8 cellular contexts compared by ENCODE assay signal in genomic region chr16:88224126-88224898, GRCh38.
A peak's percentile ranks its signal among the peaks of the same experiment; 100 is the strongest.
DNase-seq lines count a peak whose midpoint lies in the region; ATAC-seq and TF ChIP-seq lines count a peak whose summit lies in the region.
"Not testable (repeated sequence)": the region's sequence is repeated elsewhere in the genome, so short reads cannot be mapped to it uniquely, and the experiment has no call there.

No MANE protein-coding gene starts in this region.

- H3K9me3 ChIP-seq in WERI-Rb-1 (ENCODE audit: severe bottlenecking); right cardiac atrium (ENCODE audit: control insufficient read depth, low read length); testis: not testable (repeated sequence)

- ATAC-seq in GM23338 (peak; percentile 38), right cardiac atrium (peak; percentile 55 to 75), left colon (peak; percentile 45)

- H3K9me3 Mint-ChIP-seq in GM23338, mesothelial cell of epicardium, neural crest cell: not testable (repeated sequence)

- H3K27ac Mint-ChIP-seq in GM23338 = not testable (repeated sequence)
- peak overlapping the region; percentile 66 for H3K27ac Mint-ChIP-seq in mesothelial cell of epicardium
- peak overlapping the region; percentile 50 for H3K27ac Mint-ChIP-seq in neural crest cell (ENCODE audit: unreplicated experiment)

- intact Hi-C loops in right cardiac atrium (cut with DNase I); left colon (cut with DNase I, micrococcal nuclease); testis (cut with DNase I; ENCODE audit: low total_unique reads): not testable (repeated sequence)

- TF ChIP-seq CTCF in GM23338 (conservative IDR thresholded peaks at IDR 0.05; ENCODE audit: low read depth in 2 of 2); WERI-Rb-1 (IDR thresholded peaks at IDR 0.05; ENCODE audit: low read depth, low read length); mesothelial cell of epicardium (IDR thresholded peaks at IDR 0.05; ENCODE audit: unreplicated experiment); neural crest cell (conservative IDR thresholded peaks at IDR 0.05); testis (IDR thresholded peaks at IDR 0.05): not testable (repeated sequence)

- not testable (repeated sequence) for H3K9me2 ChIP-seq in GM23338 (ENCODE audit: insufficient read depth)

- H3K4me2 ChIP-seq in GM23338 = not testable (repeated sequence)

- not testable (repeated sequence) for H3K36me3 Mint-ChIP-seq in GM23338 (ENCODE audit: low read depth); mesothelial cell of epicardium; neural crest cell (ENCODE audit: low read depth)

- not testable (repeated sequence) for H4K20me1 ChIP-seq in GM23338 (replicated peaks; ENCODE audit: insufficient read depth)

- DNase-seq in GM23338 (ENCODE audit: low spot score); left colon; mesothelial cell of epicardium (ENCODE audit: low spot score in 2 of 2, unreplicated experiment in 2 of 2); neural crest cell (ENCODE audit: low read depth, low spot score): not testable (repeated sequence)
- DNase-seq in WERI-Rb-1 (peak; percentile 60), ecto neural progenitor cell (ENCODE audit: low spot score) (peak; percentile 35), right cardiac atrium (peak; percentile 57 to 82 (median 80)), testis (peak; percentile 7)

- not testable (repeated sequence) for H3F3A ChIP-seq in GM23338 (replicated peaks; ENCODE audit: low read depth)

- H3K79me2 ChIP-seq in GM23338 (replicated peaks; ENCODE audit: insufficient read depth) = not testable (repeated sequence)

- H3K27ac ChIP-seq in GM23338 (ENCODE audit: low read depth); WERI-Rb-1; right cardiac atrium (ENCODE audit: low read length); testis: not testable (repeated sequence)

- H3K4me3 ChIP-seq in GM23338; WERI-Rb-1 (ENCODE audit: low read depth, low read length); right cardiac atrium (ENCODE audit: low read length); testis: not testable (repeated sequence)

- H2AFZ ChIP-seq in GM23338 = not testable (repeated sequence)

- not testable (repeated sequence) for H3K27me3 Mint-ChIP-seq in GM23338 (ENCODE audit: insufficient read depth, low read depth, poor library complexity); mesothelial cell of epicardium (ENCODE audit: low read depth); neural crest cell (ENCODE audit: low read depth)

- not testable (repeated sequence) for H3K27me3 ChIP-seq in GM23338 (ENCODE audit: insufficient read depth); WERI-Rb-1 (ENCODE audit: insufficient read depth, low read depth, severe bottlenecking); right cardiac atrium (ENCODE audit: control insufficient read depth, insufficient read depth); testis

- H3K36me3 ChIP-seq in GM23338 (ENCODE audit: insufficient read depth); WERI-Rb-1; testis (ENCODE audit: low read depth, missing control alignments): not testable (repeated sequence)

- not testable (repeated sequence) for H3K4me1 Mint-ChIP-seq in GM23338, neural crest cell
- peaks cover 30% of the 10 kb centered on the region for H3K4me1 Mint-ChIP-seq in mesothelial cell of epicardium

- not testable (repeated sequence) for TF ChIP-seq POLR2A in testis (IDR thresholded peaks at IDR 0.05)

- not testable (repeated sequence) for H3K4me1 ChIP-seq in GM23338 (ENCODE audit: insufficient read depth); right cardiac atrium (ENCODE audit: control insufficient read depth, insufficient read depth, low read length); testis

- WGBS in right cardiac atrium = 78% methylated on average over 35 of the region's 35 CpGs
- WGBS in testis, 2 donors = 93 to 98% methylated on average over 18 to 35 of the region's 35 CpGs

- not testable (repeated sequence) for H3K4me3 Mint-ChIP-seq in GM23338, mesothelial cell of epicardium, neural crest cell
